8 cellular contexts compared by ENCODE assay signal in genomic region chr7:129054438-129055293, GRCh38. TPM values are rescaled to one million over a fixed set of nuclear protein-coding genes. Genes with fewer than 3 reads are reported as not detected.
DNase-seq lines count a peak whose midpoint lies in the region; ATAC-seq and TF ChIP-seq lines count a peak whose summit lies in the region.

TSS of gene TNPO3 (minus strand) at chr7:129055111. CDS start at chr7:129054770, 341 bp downstream.

- peak within 1 kb of the TSS; percentile 98 for H3K4me3 ChIP-seq in choroid plexus epithelial cell (ENCODE audit: low read depth, low read length)

- ATAC-seq in HG03432 (IDR thresholded peaks at IDR 0.05; ENCODE audit: unreplicated experiment): peak; percentile 86
- ATAC-seq in activated CD4-positive, alpha-beta T cell treated with anti-CD3 and anti-CD28 coated beads for 36 hours: peak; percentile 91

- peak; percentile 94 for DNase-seq in Ammon's horn (ENCODE audit: low spot score)
- peak; percentile 94 for DNase-seq in NCI-H510A treated with DMSO at 0.1 percent for 48 hours (lab: John Stamatoyannopoulos, UW)
- DNase-seq in activated CD4-positive, alpha-beta T cell treated with anti-CD3 and anti-CD28 coated beads for 36 hours: peak; percentile 94
- peak; percentile 92 for DNase-seq in choroid plexus epithelial cell (ENCODE audit: low read depth)
- peak; percentile 94 for DNase-seq in kidney tubule cell (ENCODE audit: low spot score)
- peak; percentile 83 to 93 (median 86) for DNase-seq in stimulated activated CD4-positive, alpha-beta T cell treated with anti-CD3 and anti-CD28 coated beads, Interleukin-1b, Interleukin-23, amount 100 ng/mL, for 24 hours (ENCODE audit: low read depth in 4 of 4, low spot score in 1 of 4)

- H3K4me3 Mint-ChIP-seq in activated CD4-positive, alpha-beta T cell treated with anti-CD3 and anti-CD28 coated beads for 36 hours: peak within 1 kb of the TSS; percentile 89

- H3K27ac Mint-ChIP-seq in activated CD4-positive, alpha-beta T cell treated with anti-CD3 and anti-CD28 coated beads for 36 hours: peak within 1 kb of the TSS; percentile 99

- H3K9me3 Mint-ChIP-seq in activated CD4-positive, alpha-beta T cell treated with anti-CD3 and anti-CD28 coated beads for 36 hours (ENCODE audit: low read depth): no peaks in the 10 kb centered on the region

- peaks cover 14% of the 10 kb centered on the region for H3K36me3 Mint-ChIP-seq in activated CD4-positive, alpha-beta T cell treated with anti-CD3 and anti-CD28 coated beads for 36 hours (ENCODE audit: low read depth)

- no peak for TF ChIP-seq CTCF in choroid plexus epithelial cell (conservative IDR thresholded peaks at IDR 0.05; ENCODE audit: low read depth, low read length)

- peaks cover 28% of the 10 kb centered on the region for H3K4me1 Mint-ChIP-seq in activated CD4-positive, alpha-beta T cell treated with anti-CD3 and anti-CD28 coated beads for 36 hours

- intact Hi-C loops in activated CD4-positive, alpha-beta T cell treated with anti-CD3 and anti-CD28 coated beads for 36 hours (cut with DNase I, micrococcal nuclease): loop anchor here (1.0 to 10.0 kb wide), 12 partner anchors 37 to 1470 kb away; partner anchors contain the start of genes ARF5 (in 1 of the 2), ATP6V1F (in 1 of the 2), CALU (in 1 of the 2) and GCC1 (in 1 of the 2)

- CTCF ChIA-PET in activated CD4-positive, alpha-beta T cell treated with anti-CD3 and anti-CD28 coated beads for 36 hours (lab: Charles Lee): interaction anchor here (0.7 to 1.4 kb wide), 6 partner anchors 32 to 192 kb away, joined by 3 to 6 read pairs (median 6); partner anchors contain the start of gene ATP6V1F

- H3K27me3 Mint-ChIP-seq in activated CD4-positive, alpha-beta T cell treated with anti-CD3 and anti-CD28 coated beads for 36 hours: peaks cover 3% of the 10 kb centered on the region

- TF ChIP-seq POLR2A in GM19099 (IDR thresholded peaks at IDR 0.05; ENCODE audit: extremely low read depth, insufficient read length, low read depth): peak; percentile 88

- POLR2A ChIA-PET in activated CD4-positive, alpha-beta T cell treated with anti-CD3 and anti-CD28 coated beads for 36 hours (lab: Charles Lee): interaction anchor here (0.7 to 1.4 kb wide), 4 partner anchors 9 to 621 kb away, joined by 3 to 7 read pairs (median 4); no protein-coding TSS in a partner anchor

RNA-seq across cellular contexts. Expression of gene TNPO3, which starts in this region (rescaled TPM):
- 10 to 100 TPM; 57.7 to 60.5 TPM for total RNA-seq in activated CD4-positive, alpha-beta T cell treated with anti-CD3 and anti-CD28 coated beads for 36 hours

Comparison
In these comparisons a context has a peak if more than half of its experiments do, and no peak if none do; other contexts are left out.
1. Peak in every context shown above with its lines: DNase-seq, ATAC-seq and H3K4me3 ChIP-seq.